13 cellular contexts compared by ENCODE assay signal in the genomic region with DNA sequence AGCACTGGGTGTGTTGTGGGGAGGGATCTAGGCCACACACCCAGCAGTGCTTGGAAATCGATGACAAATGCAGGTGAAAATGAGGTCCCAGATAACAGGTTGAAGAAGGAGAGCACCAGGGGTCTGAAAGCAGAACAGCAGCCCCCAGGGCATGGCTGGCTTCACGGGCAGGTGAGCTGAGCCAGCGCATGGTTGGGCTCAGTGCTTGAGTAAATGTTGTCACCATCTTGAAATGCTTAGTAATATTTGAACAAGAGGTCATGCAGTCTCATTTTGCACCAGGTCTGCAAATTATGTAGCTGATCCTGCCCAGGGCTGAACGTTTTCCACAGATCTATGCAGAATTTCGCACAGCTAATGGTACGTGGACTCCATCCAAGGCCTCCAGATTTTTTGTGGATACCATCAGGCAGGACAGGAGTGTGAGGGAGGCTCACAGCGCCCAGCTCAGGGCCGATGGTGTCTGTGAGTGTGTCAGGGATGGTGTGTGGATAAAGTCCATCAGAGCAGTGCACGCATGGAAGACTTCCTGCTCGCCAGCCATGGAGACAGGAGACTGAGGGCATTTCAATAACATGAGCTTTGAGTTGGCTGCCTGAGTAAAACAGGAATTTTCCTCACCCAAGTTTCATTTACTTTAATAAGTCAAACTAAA. TPM values are rescaled to one million over a fixed set of nuclear protein-coding genes. Genes with fewer than 3 reads are reported as not detected.
A peak's percentile ranks its signal among the peaks of the same experiment; 100 is the strongest.
DNase-seq lines count a peak whose midpoint lies in the region; ATAC-seq and TF ChIP-seq lines count a peak whose summit lies in the region.
"Had no signal": no experiment of that assay in that cellular context is flagged by ENCODE, and none has a peak within 500 bp of the region (broad histone marks: within the 10 kb centered on the region; RNA-seq: fewer than 3 reads in every experiment).

No MANE protein-coding gene starts in this region.

- H3K36me3 Mint-ChIP-seq in activated B cell treated with CpG ODN at 0.5 μM for 24 hours (ENCODE audit: low read depth) = no peaks in the 10 kb centered on the region
- H3K36me3 Mint-ChIP-seq in naive thymus-derived CD8-positive, alpha-beta T cell = no peaks in the 10 kb centered on the region

- H3K9me2 ChIP-seq in DOHH2 (replicated peaks; ENCODE audit: control insufficient read depth, low read length) = no peaks in the 10 kb centered on the region

- H3K4me1 ChIP-seq in BLaER1 treated with 17β-estradiol and CSF1 and Interleukin-3, amounts not matched to agents 10 nM and 100 nM = peaks cover 49 to 68% (median 57%) of the 10 kb centered on the region in 10 experiments
- H3K4me1 ChIP-seq in DOHH2 (ENCODE audit: control insufficient read depth, low read length) (peaks cover 53% of the 10 kb centered on the region), upper lobe of left lung (peaks cover 2 to 15% (median 8%) of the 10 kb centered on the region in 4 donors)
- H3K4me1 ChIP-seq: pancreas had no signal

- H4K20me1 ChIP-seq in BLaER1 treated with 17β-estradiol and CSF1 and Interleukin-3, amounts not matched to agents 10 nM and 100 nM = no peaks in the 10 kb centered on the region
- no peaks in the 10 kb centered on the region for H4K20me1 ChIP-seq in DOHH2 (ENCODE audit: control insufficient read depth, insufficient read depth, low read depth, low read length)

- intact Hi-C loops in activated B cell treated with CpG ODN at 0.5 μM for 24 hours (cut with micrococcal nuclease) = loop anchor here (2.0 to 10.0 kb wide), 4 partner anchors 31 to 1325 kb away; a partner anchor contains a TSS

- WGBS in upper lobe of left lung, 2 donors = 79 to 80% methylated on average over 10 of the region's 10 CpGs

- H3K4me3 Mint-ChIP-seq in activated B cell treated with CpG ODN at 0.5 μM for 24 hours = peak overlapping the region; percentile 62
- peak overlapping the region in 3 of 10 donors; percentile 22 to 70 (median 64) for H3K4me3 Mint-ChIP-seq in naive thymus-derived CD8-positive, alpha-beta T cell

- CTCF ChIA-PET in activated B cell treated with CpG ODN at 0.5 μM for 24 hours (lab: Charles Lee) = interaction anchor here (2.0 to 2.2 kb wide), 2 partner anchors 13 to 104 kb away, joined by 6 to 11 read pairs; no protein-coding TSS in a partner anchor

- H3K9me3 Mint-ChIP-seq in activated B cell treated with CpG ODN at 0.5 μM for 24 hours = no peaks in the 10 kb centered on the region
- no peaks in the 10 kb centered on the region for H3K9me3 Mint-ChIP-seq in naive thymus-derived CD8-positive, alpha-beta T cell

- no peak for TF ChIP-seq EP300 in upper lobe of left lung (IDR thresholded peaks at IDR 0.05)

- no peak for TF ChIP-seq POLR2A in upper lobe of left lung (IDR thresholded peaks at IDR 0.05)

- DNase-seq in activated B cell treated with CpG ODN at 0.5 μM for 24 hours = no peak
- no peak for DNase-seq in naive thymus-derived CD8-positive, alpha-beta T cell
- no peak for DNase-seq in substantia nigra (lab: John Stamatoyannopoulos, UW)
- DNase-seq in upper lobe of left lung = no peak
- DNase-seq: activated CD4-positive, alpha-beta T cell treated with anti-CD3 and anti-CD28 coated beads, Interleukin-2, amount 50 U/mL, for 48 hours; left cardiac atrium; pancreas; stimulated activated CD4-positive, alpha-beta T cell treated with anti-CD3 and anti-CD28 coated beads, Interleukin-1b, Interleukin-23, amount 100 ng/mL, for 48 hours; SW 1271 had no signal

- H3K9ac ChIP-seq in BLaER1 treated with 17β-estradiol and CSF1 and Interleukin-3, amounts not matched to agents 10 nM and 100 nM = peak overlapping the region in 3 of 11 experiments; percentile 2 to 79 (median 78); a peak in 4 of 22 replicates

- H3K4me1 Mint-ChIP-seq in activated B cell treated with CpG ODN at 0.5 μM for 24 hours = peaks cover 73% of the 10 kb centered on the region
- peaks cover 30 to 60% (median 56%) of the 10 kb centered on the region in 4 donors for H3K4me1 Mint-ChIP-seq in naive thymus-derived CD8-positive, alpha-beta T cell

- peaks cover 0 to 13% (median 0%) of the 10 kb centered on the region in 11 experiments; a peak in 3 of 22 replicates for H3K27me3 ChIP-seq in BLaER1 treated with 17β-estradiol and CSF1 and Interleukin-3, amounts not matched to agents 10 nM and 100 nM
- H3K27me3 ChIP-seq in DOHH2 (ENCODE audit: control insufficient read depth, low read length) (peaks cover 42% of the 10 kb centered on the region), upper lobe of left lung (no peaks in the 10 kb centered on the region)
- H3K27me3 ChIP-seq: pancreas had no signal

- H3K36me3 ChIP-seq in BLaER1 treated with 17β-estradiol and CSF1 and Interleukin-3, amounts not matched to agents 10 nM and 100 nM = no peaks in the 10 kb centered on the region
- no peaks in the 10 kb centered on the region for H3K36me3 ChIP-seq in DOHH2 (ENCODE audit: control insufficient read depth, low read length)
- no peaks in the 10 kb centered on the region for H3K36me3 ChIP-seq in upper lobe of left lung
- H3K36me3 ChIP-seq: pancreas had no signal

- no peaks in the 10 kb centered on the region for H3K9me3 ChIP-seq in BLaER1 treated with 17β-estradiol and CSF1 and Interleukin-3, amounts not matched to agents 10 nM and 100 nM (replicated peaks in 1 of 11)
- H3K9me3 ChIP-seq in DOHH2 (ENCODE audit: control insufficient read depth, insufficient read depth, low read length) = no peaks in the 10 kb centered on the region
- H3K9me3 ChIP-seq in upper lobe of left lung = no peaks in the 10 kb centered on the region
- H3K9me3 ChIP-seq: pancreas had no signal

- H3K27ac Mint-ChIP-seq in activated B cell treated with CpG ODN at 0.5 μM for 24 hours = peak overlapping the region; percentile 82
- peak overlapping the region in 9 of 10 donors; percentile 75 to 97 (median 91) for H3K27ac Mint-ChIP-seq in naive thymus-derived CD8-positive, alpha-beta T cell

- no peak for ATAC-seq in activated B cell treated with CpG ODN at 0.5 μM for 24 hours (ENCODE audit: low read depth)
- ATAC-seq in naive thymus-derived CD8-positive, alpha-beta T cell = no peak
- no peak for ATAC-seq in upper lobe of left lung (ENCODE audit: low FRiP score in 2 of 2)
- ATAC-seq in HG02610 (IDR thresholded peaks at IDR 0.05; ENCODE audit: unreplicated experiment) = no peak
- ATAC-seq: left cardiac atrium had no signal

- peak overlapping the region in 4 of 11 experiments; percentile 32 to 96 (median 92); a peak in 6 of 22 replicates for H3K27ac ChIP-seq in BLaER1 treated with 17β-estradiol and CSF1 and Interleukin-3, amounts not matched to agents 10 nM and 100 nM
- H3K27ac ChIP-seq in DOHH2 (ENCODE audit: low read depth, low read length) = no peak overlapping the region
- H3K27ac ChIP-seq in substantia nigra (ENCODE audit: low read depth, low read length, poor library complexity, severe bottlenecking) = no peak overlapping the region
- peak overlapping the region in 1 of 4 donors; percentile 28 for H3K27ac ChIP-seq in upper lobe of left lung
- H3K27ac ChIP-seq: HL-60, pancreas had no signal

- POLR2A ChIA-PET in activated B cell treated with CpG ODN at 0.5 μM for 24 hours (lab: Charles Lee) = interaction anchor here (0.8 to 2.8 kb wide), 9 partner anchors 8 to 206 kb away, joined by 3 to 11 read pairs (median 4); no protein-coding TSS in a partner anchor
- POLR2A ChIA-PET in naive thymus-derived CD8-positive, alpha-beta T cell (lab: Charles Lee) = interaction anchor here (0.6 to 1.6 kb wide), 3 partner anchors 11 to 1045 kb away, joined by 3 to 5 read pairs (median 4); no protein-coding TSS in a partner anchor

- H3K4me2 ChIP-seq in BLaER1 treated with 17β-estradiol and CSF1 and Interleukin-3, amounts not matched to agents 10 nM and 100 nM = peak overlapping the region; percentile 82 to 97 (median 91)
- H3K4me2 ChIP-seq in DOHH2 (ENCODE audit: low read length) = peak overlapping the region; percentile 78; the same call in 1 of the 2 replicates

- TF ChIP-seq CTCF in DOHH2 (IDR thresholded peaks at IDR 0.05; ENCODE audit: low read depth, low read length, poor library complexity, severe bottlenecking) (no peak), activated B cell treated with CpG ODN at 0.5 μM for 24 hours (IDR thresholded peaks at IDR 0.05) (no peak), upper lobe of left lung (IDR thresholded peaks at IDR 0.05) (no peak)

- no peaks in the 10 kb centered on the region for H3K79me2 ChIP-seq in DOHH2 (ENCODE audit: control insufficient read depth, low read length)

- peaks cover 5% of the 10 kb centered on the region for H3F3A ChIP-seq in DOHH2 (ENCODE audit: control insufficient read depth, insufficient read depth)

- H3K27me3 Mint-ChIP-seq in activated B cell treated with CpG ODN at 0.5 μM for 24 hours = no peaks in the 10 kb centered on the region
- H3K27me3 Mint-ChIP-seq in naive thymus-derived CD8-positive, alpha-beta T cell = peaks cover 0 to 8% (median 2%) of the 10 kb centered on the region in 5 donors

- no peak overlapping the region for H3K4me3 ChIP-seq in BLaER1 treated with 17β-estradiol and CSF1 and Interleukin-3, amounts not matched to agents 10 nM and 100 nM
- H3K4me3 ChIP-seq in DOHH2 (ENCODE audit: low read length) (no peak overlapping the region), upper lobe of left lung (no peak overlapping the region)
- H3K4me3 ChIP-seq: pancreas had no signal

RNA-seq across cellular contexts. Expression of a gene that starts 53.1 kb away (rescaled TPM):
- total RNA-seq in activated B cell treated with CpG ODN at 0.5 μM for 24 hours = 38.8 and 40.0 TPM in 2 replicates
- 10 to 100 TPM; 38.2 TPM for total RNA-seq in naive thymus-derived CD8-positive, alpha-beta T cell
- 10 to 100 TPM; 15.6 to 32.8 (median 19.7) TPM for polyA plus RNA-seq in naive thymus-derived CD8-positive, alpha-beta T cell
- total RNA-seq in upper lobe of left lung = 10 to 100 TPM; 13.6 to 31.6 (median 19.0) TPM
